Comparison of ENCODE assay signal across 23 cellular contexts in the genomic region with DNA sequence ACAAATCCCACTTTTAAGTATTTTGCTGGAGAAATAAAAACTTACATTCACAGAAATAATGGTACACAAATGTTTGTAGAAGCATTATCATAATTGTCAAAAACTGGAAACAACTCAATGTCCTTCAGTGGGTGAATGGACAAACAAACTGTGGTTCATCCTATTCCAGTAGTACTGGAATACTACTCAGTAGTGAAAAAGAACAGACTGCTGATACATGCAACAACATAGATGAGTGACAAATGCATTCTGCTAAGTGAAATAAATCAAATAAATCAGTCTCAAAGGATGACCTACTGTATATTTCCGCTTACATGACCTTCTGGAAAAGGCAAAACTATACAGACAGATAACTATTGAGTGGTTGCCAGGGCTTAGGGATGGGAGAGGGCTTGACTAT.
"Had no signal": no experiment of that assay in that cellular context is flagged by ENCODE, and none has a peak within 500 bp of the region (broad histone marks: within the 10 kb centered on the region; RNA-seq: fewer than 3 reads in every experiment).

No MANE protein-coding gene starts in this region.

- DNase-seq: effector CD8-positive, alpha-beta T cell; effector memory CD8-positive, alpha-beta T cell; endodermal cell; erythroblast; esophagus squamous epithelium; foreskin fibroblast; foreskin melanocyte; gastrocnemius medialis; glutamatergic neuron; heart right ventricle; hippocampal formation; left cardiac atrium; left lung; left ventricle myocardium superior; lower lobe of right lung; mesenchymal stem cell; mucosa of descending colon; naive B cell had no signal

- ATAC-seq: effector memory CD8-positive, alpha-beta T cell; esophagus mucosa; gastrocnemius medialis; heart right ventricle; left cardiac atrium; left lung; left ventricle myocardium superior; lower lobe of right lung; mucosa of descending colon had no signal

- H3K27me3 ChIP-seq: esophagus squamous epithelium, gastrocnemius medialis, heart right ventricle, left lung had no signal

- H3K36me3 Mint-ChIP-seq: mesothelial cell of epicardium, naive B cell had no signal

- H3K36me3 ChIP-seq: esophagus squamous epithelium, gastrocnemius medialis, heart right ventricle, left lung, lower lobe of right lung had no signal

- H3K4me3 Mint-ChIP-seq: dendritic cell treated with granulocyte-macrophage colony-stimulating factor and Interleukin-4, amounts not matched to agents 40 ng/mL and 50 ng/mL, for 4 days; effector memory CD8-positive, alpha-beta T cell; endodermal cell; mesothelial cell of epicardium; naive B cell had no signal

- H3K27me3 Mint-ChIP-seq: dendritic cell treated with granulocyte-macrophage colony-stimulating factor and Interleukin-4, amounts not matched to agents 40 ng/mL and 50 ng/mL, for 4 days; naive B cell had no signal

- H3K4me1 Mint-ChIP-seq: naive B cell had no signal

- H3K4me1 ChIP-seq: gastrocnemius medialis had no signal

- H3K9me3 Mint-ChIP-seq: dendritic cell treated with granulocyte-macrophage colony-stimulating factor and Interleukin-4, amounts not matched to agents 40 ng/mL and 50 ng/mL, for 4 days; effector memory CD8-positive, alpha-beta T cell; mesothelial cell of epicardium had no signal

- H3K9me3 ChIP-seq: esophagus squamous epithelium, gastrocnemius medialis, left lung, lower lobe of right lung, mucosa of descending colon had no signal

- H3K4me3 ChIP-seq: coronary artery, esophagus squamous epithelium, gastrocnemius medialis, heart right ventricle, left lung, lower lobe of right lung, mucosa of descending colon had no signal

- H3K27ac Mint-ChIP-seq: dendritic cell treated with granulocyte-macrophage colony-stimulating factor and Interleukin-4, amounts not matched to agents 40 ng/mL and 50 ng/mL, for 4 days; effector memory CD8-positive, alpha-beta T cell; endodermal cell; mesothelial cell of epicardium; naive B cell had no signal

- H3K27ac ChIP-seq: coronary artery, epithelial cell of prostate, esophagus squamous epithelium, gastrocnemius medialis, heart right ventricle, left lung, lower lobe of right lung had no signal
